Comparison of ENCODE assay signal across 21 cellular contexts in the genomic region with DNA sequence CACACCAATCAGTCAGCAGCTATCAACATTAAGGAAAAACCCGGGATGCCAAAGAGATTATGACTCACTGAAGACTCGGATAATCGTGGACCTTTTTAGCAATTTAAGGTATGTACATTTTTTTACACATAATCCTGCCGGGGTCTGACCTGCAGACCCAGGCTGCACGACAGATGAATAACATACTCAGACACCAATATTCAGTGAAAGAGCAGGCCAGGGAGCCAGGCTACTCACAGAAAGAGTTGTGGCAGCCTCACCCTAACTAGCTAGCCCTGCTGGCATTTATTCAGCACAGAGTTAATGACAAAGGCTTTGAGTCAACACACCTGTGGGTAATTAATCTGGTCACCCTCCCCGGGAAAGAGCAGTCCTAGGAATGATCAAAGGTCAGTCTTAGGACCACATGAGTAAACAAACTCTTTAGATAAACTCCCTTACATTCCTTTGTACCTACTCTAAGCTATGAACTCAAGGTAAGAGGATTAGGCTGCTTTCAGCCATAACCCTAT.
DNase-seq lines count a peak whose midpoint lies in the region; ATAC-seq, FAIRE-seq and TF ChIP-seq lines count a peak whose summit lies in the region.
"Had no signal": no experiment of that assay in that cellular context is flagged by ENCODE, and none has a peak within 500 bp of the region (broad histone marks: within the 10 kb centered on the region; RNA-seq: fewer than 3 reads in every experiment).

No MANE protein-coding gene starts in this region.

- no peak for TF ChIP-seq CTCF in choroid plexus epithelial cell (conservative IDR thresholded peaks at IDR 0.05; ENCODE audit: low read depth, low read length)

- ATAC-seq in GM21526 (IDR thresholded peaks at IDR 0.05; ENCODE audit: low FRiP score, unreplicated experiment) = no peak
- ATAC-seq: heart right ventricle, pancreas had no signal

- no peaks in the 10 kb centered on the region for H3K9me3 Mint-ChIP-seq in activated CD4-positive, alpha-beta memory T cell treated with anti-CD3 and anti-CD28 coated beads, Interleukin-2, amount 10 ng/mL, durations not matched to agents 7 days and 5 days

- H3K9me3 ChIP-seq in MG63 = peaks cover 4% of the 10 kb centered on the region
- H3K9me3 ChIP-seq: pancreas had no signal

- peak; percentile 11 for DNase-seq in H4 (ENCODE audit: low spot score)
- DNase-seq in MG63 = peak; percentile 34
- peak; percentile 17 for DNase-seq in choroid plexus epithelial cell (ENCODE audit: low read depth)
- DNase-seq in urothelium cell line (ENCODE audit: low spot score) = peak; percentile 13
- DNase-seq in activated CD4-positive, alpha-beta memory T cell treated with anti-CD3 and anti-CD28 coated beads, Interleukin-2, amount 10 ng/mL, durations not matched to agents 7 days and 5 days = no peak
- no peak for DNase-seq in NCI-H774 (lab: John Stamatoyannopoulos, UW)
- DNase-seq: activated CD4-positive, alpha-beta T cell treated with anti-CD3 and anti-CD28 coated beads for 4 hours; activated CD8-positive, alpha-beta memory T cell treated with anti-CD3 and anti-CD28 coated beads, Interleukin-2, amount 50 U/mL, for 48 hours; activated gamma-delta T cell treated with Interleukin-2 at 50 U/mL for 16 hours; amygdala; BE2C; H9; heart right ventricle; Kasumi-1; naive B cell; NCI-H1417 treated with DMSO at 0.1 percent for 48 hours; pancreas; stimulated activated CD4-positive, alpha-beta T cell treated with anti-CD3 and anti-CD28 coated beads, Interleukin-2, amount 100 ng/mL, for 48 hours had no signal

- no peak overlapping the region for H3K4me3 Mint-ChIP-seq in activated CD4-positive, alpha-beta memory T cell treated with anti-CD3 and anti-CD28 coated beads, Interleukin-2, amount 10 ng/mL, durations not matched to agents 7 days and 5 days
- H3K4me3 Mint-ChIP-seq: H9, naive B cell had no signal

- CTCF ChIA-PET in activated CD4-positive, alpha-beta memory T cell treated with anti-CD3 and anti-CD28 coated beads, Interleukin-2, amount 10 ng/mL, durations not matched to agents 7 days and 5 days (lab: Charles Lee) = no interaction called here

- no peaks in the 10 kb centered on the region for H3K27me3 Mint-ChIP-seq in activated CD4-positive, alpha-beta memory T cell treated with anti-CD3 and anti-CD28 coated beads, Interleukin-2, amount 10 ng/mL, durations not matched to agents 7 days and 5 days
- H3K27me3 Mint-ChIP-seq: naive B cell had no signal

- POLR2A ChIA-PET in activated CD4-positive, alpha-beta memory T cell treated with anti-CD3 and anti-CD28 coated beads, Interleukin-2, amount 10 ng/mL, durations not matched to agents 7 days and 5 days (lab: Charles Lee) = no interaction called here

- no peaks in the 10 kb centered on the region for H3K27me3 ChIP-seq in MG63
- H3K27me3 ChIP-seq: BE2C, heart right ventricle, pancreas had no signal

- FAIRE-seq in urothelium cell line (lab: Jason Lieb, UNC) = no peak
- FAIRE-seq: keratinocyte, pancreas, TTC549 had no signal

- no peak overlapping the region for H3K4me3 ChIP-seq in MG63
- H3K4me3 ChIP-seq in choroid plexus epithelial cell (ENCODE audit: low read depth, low read length) = no peak overlapping the region
- H3K4me3 ChIP-seq: heart right ventricle, pancreas had no signal

- H3K27ac Mint-ChIP-seq in activated CD4-positive, alpha-beta memory T cell treated with anti-CD3 and anti-CD28 coated beads, Interleukin-2, amount 10 ng/mL, durations not matched to agents 7 days and 5 days = no peak overlapping the region
- H3K27ac Mint-ChIP-seq: H9, naive B cell had no signal

- no peaks in the 10 kb centered on the region for H3K36me3 ChIP-seq in MG63
- H3K36me3 ChIP-seq: BE2C, heart right ventricle, pancreas had no signal

- H3K4me1 Mint-ChIP-seq in activated CD4-positive, alpha-beta memory T cell treated with anti-CD3 and anti-CD28 coated beads, Interleukin-2, amount 10 ng/mL, durations not matched to agents 7 days and 5 days = no peaks in the 10 kb centered on the region
- H3K4me1 Mint-ChIP-seq: H9, naive B cell had no signal

- H3K36me3 Mint-ChIP-seq in activated CD4-positive, alpha-beta memory T cell treated with anti-CD3 and anti-CD28 coated beads, Interleukin-2, amount 10 ng/mL, durations not matched to agents 7 days and 5 days (ENCODE audit: low read depth) = no peaks in the 10 kb centered on the region
- H3K36me3 Mint-ChIP-seq: naive B cell had no signal

Comparison
In these comparisons a context has a peak if more than half of its experiments do, and no peak if none do; other contexts are left out.
1. DNase-seq: peak in H4 (single experiment), MG63 (single experiment), choroid plexus epithelial cell (single experiment) and urothelium cell line (single experiment); none in activated CD4-positive, alpha-beta memory T cell treated with anti-CD3 and anti-CD28 coated beads, Interleukin-2, amount 10 ng/mL, durations not matched to agents 7 days and 5 days (single experiment) and NCI-H774 (single experiment).